ENCODE assay signal across 22 cellular contexts in genomic region chr2:234198976-234199375, GRCh38.
"Had no signal": no experiment of that assay in that cellular context is flagged by ENCODE, and none has a peak within 500 bp of the region (broad histone marks: within the 10 kb centered on the region; RNA-seq: fewer than 3 reads in every experiment).

No MANE protein-coding gene starts in this region.

- DNase-seq: activated naive CD4-positive, alpha-beta T cell; activated naive CD8-positive, alpha-beta T cell treated with anti-CD3 and anti-CD28 coated beads for 36 hours; activated T-cell treated with anti-CD3 and anti-CD28 coated beads, Interleukin-2, amount 50 U/mL, for 1 hour; amniotic stem cell; cortex of kidney; endodermal cell; esophagus squamous epithelium; hypothalamus; left cardiac atrium; nephron progenitor cell; pancreas; psoas muscle; stimulated activated CD4-positive, alpha-beta T cell treated with anti-CD3 and anti-CD28 coated beads, Interleukin-12 subunit alpha, Interleukin-12 subunit beta, amount 100 ng/mL, for 4 hours; stimulated activated CD4-positive, alpha-beta T cell treated with anti-CD3 and anti-CD28 coated beads, Interleukin-4, amount 100 ng/mL, for 4 hours; stimulated activated naive CD8-positive, alpha-beta T cell treated with anti-CD3 and anti-CD28 coated beads, Interleukin-15, Interleukin-2, amounts not matched to agents 100 U/mL and 50 U/mL, for 24 hours; substantia nigra; T-helper 2 cell; tibial artery; WERI-Rb-1 had no signal

- H3K27ac ChIP-seq: cardiac muscle cell, esophagus squamous epithelium, gastroesophageal sphincter, pancreas, psoas muscle, right atrium auricular region, tibial artery, WERI-Rb-1 had no signal

- H3K4me1 ChIP-seq: pancreas, psoas muscle, right atrium auricular region, tibial artery had no signal

- H3K36me3 ChIP-seq: cardiac muscle cell, esophagus squamous epithelium, gastroesophageal sphincter, pancreas, right atrium auricular region, tibial artery, WERI-Rb-1 had no signal

- H3K4me3 ChIP-seq: cardiac muscle cell, esophagus squamous epithelium, gastroesophageal sphincter, pancreas, psoas muscle, right atrium auricular region, tibial artery had no signal

- H3K27me3 ChIP-seq: cardiac muscle cell, pancreas, right atrium auricular region, tibial artery had no signal

- H3K9me3 ChIP-seq: esophagus squamous epithelium, gastroesophageal sphincter, pancreas, psoas muscle, right atrium auricular region, tibial artery had no signal
